1 cellular context compared by ENCODE assay signal in the genomic region with DNA sequence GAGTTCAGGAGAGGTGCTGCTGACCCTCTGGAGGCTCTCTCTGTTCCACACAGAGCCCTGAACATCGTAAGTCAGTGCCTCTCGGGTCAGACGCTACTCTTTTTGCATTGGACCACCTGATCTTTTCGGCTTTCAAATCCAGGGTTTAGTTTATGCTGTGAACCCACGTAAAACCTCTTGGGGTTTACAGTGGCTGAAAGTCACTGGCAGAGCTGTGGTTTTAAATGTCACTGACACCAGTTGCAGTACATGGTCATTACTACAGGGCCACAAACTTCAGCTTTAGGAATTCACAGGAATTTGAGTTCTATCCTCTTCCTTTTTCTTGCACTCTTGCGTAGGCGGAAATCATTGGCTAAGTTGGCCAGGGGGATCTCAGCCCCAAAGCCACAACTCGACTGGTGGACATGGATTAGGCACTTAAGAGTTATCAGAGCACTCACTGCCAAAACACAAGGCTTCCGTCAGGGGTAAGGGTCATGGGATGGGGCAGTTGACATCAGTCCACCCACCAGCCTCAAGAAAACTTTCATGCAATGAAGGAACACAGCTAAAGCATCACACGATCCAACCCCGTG.
TF ChIP-seq lines count a peak whose summit lies in the region.

No MANE protein-coding gene starts in this region.

TF ChIP-seq in H1, 55 proteins besides CTCF, POLR2A, EP300 and RAD21 (continued from another document):
- TF ChIP-seq, protein P1, sequence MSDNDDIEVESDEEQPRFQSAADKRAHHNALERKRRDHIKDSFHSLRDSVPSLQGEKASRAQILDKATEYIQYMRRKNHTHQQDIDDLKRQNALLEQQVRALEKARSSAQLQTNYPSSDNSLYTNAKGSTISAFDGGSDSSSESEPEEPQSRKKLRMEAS (IDR thresholded peaks at IDR 0.05): no peak
- TF ChIP-seq SIN3A (conservative IDR thresholded peaks at IDR 0.05 in 1 of 2, IDR thresholded peaks at IDR 0.05 in 1 of 2; ENCODE audit: low read depth in 1 of 2, low read length in 2 of 2) (no peak), BACH1 (IDR thresholded peaks at IDR 0.05; ENCODE audit: low read length) (no peak), TCF12 (IDR thresholded peaks at IDR 0.05; ENCODE audit: low read depth, low read length) (no peak), RBBP5 (IDR thresholded peaks at IDR 0.05; ENCODE audit: borderline replicate concordance, low read depth, low read length) (no peak), SUZ12 (IDR thresholded peaks at IDR 0.05; ENCODE audit: low read length) (no peak), MAFK (IDR thresholded peaks at IDR 0.05; ENCODE audit: low read depth, low read length) (no peak), POU5F1 (IDR thresholded peaks at IDR 0.05; ENCODE audit: low read depth, low read length) (no peak), KDM5A (IDR thresholded peaks at IDR 0.05; ENCODE audit: low read length) (no peak), RFX5 (IDR thresholded peaks at IDR 0.05; ENCODE audit: borderline replicate concordance, low read depth, low read length) (no peak), KDM4A (IDR thresholded peaks at IDR 0.05; ENCODE audit: low read depth, low read length, severe bottlenecking) (no peak)
- TF ChIP-seq, protein P2, sequence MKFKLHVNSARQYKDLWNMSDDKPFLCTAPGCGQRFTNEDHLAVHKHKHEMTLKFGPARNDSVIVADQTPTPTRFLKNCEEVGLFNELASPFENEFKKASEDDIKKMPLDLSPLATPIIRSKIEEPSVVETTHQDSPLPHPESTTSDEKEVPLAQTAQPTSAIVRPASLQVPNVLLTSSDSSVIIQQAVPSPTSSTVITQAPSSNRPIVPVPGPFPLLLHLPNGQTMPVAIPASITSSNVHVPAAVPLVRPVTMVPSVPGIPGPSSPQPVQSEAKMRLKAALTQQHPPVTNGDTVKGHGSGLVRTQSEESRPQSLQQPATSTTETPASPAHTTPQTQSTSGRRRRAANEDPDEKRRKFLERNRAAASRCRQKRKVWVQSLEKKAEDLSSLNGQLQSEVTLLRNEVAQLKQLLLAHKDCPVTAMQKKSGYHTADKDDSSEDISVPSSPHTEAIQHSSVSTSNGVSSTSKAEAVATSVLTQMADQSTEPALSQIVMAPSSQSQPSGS (IDR thresholded peaks at IDR 0.05; ENCODE audit: low read length): no peak
TF ChIP-seq in H1: peak in this region for 0.
